1 cellular context compared by ENCODE assay signal in the genomic region with DNA sequence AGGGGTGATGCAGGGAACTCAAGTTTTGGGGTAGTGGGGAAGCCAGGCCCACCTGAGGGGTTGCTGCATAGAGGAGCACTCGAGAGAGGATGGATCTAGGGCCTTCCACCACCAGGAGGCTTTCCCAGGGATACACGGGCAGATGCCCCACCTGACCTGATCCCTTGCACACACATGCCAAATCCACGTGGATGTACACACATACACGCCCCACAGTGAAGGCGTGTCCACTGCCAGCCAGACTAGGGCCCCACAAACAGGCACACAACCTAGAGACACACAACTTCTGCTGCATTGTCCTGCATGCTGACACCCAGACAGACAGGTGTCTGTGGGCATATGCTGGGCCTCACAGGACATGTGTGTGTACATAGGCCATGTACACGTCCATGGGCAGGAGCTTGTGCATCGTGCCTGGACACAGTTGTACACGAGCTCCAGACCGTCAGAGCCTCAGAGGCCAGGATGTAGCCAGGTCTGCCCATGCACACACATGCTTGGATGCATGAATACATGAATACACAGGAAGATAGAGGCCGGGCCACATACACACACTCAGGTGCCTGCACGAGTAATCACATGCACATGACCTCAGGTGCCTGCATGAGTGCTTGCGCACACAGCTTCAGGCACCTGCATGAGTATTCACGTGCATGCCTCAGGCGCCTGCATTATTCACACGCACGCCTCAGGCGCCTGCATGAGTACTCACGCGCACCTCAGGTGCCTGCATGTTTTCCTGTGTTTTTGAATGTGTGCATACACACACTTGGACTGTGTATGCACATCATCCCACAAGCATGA.
TF ChIP-seq lines count a peak whose summit lies in the region.

No MANE protein-coding gene starts in this region.

TF ChIP-seq in HepG2, 621 proteins besides CTCF, POLR2A, EP300 and RAD21:
- peak; percentile 90 for TF ChIP-seq RBM22 (optimal IDR thresholded peaks at IDR 0.05; ENCODE audit: low read length)
- TF ChIP-seq, protein P1, sequence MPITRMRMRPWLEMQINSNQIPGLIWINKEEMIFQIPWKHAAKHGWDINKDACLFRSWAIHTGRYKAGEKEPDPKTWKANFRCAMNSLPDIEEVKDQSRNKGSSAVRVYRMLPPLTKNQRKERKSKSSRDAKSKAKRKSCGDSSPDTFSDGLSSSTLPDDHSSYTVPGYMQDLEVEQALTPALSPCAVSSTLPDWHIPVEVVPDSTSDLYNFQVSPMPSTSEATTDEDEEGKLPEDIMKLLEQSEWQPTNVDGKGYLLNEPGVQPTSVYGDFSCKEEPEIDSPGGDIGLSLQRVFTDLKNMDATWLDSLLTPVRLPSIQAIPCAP (CRISPR knock-in tag; IDR thresholded peaks at IDR 0.05; ENCODE audit: low read depth) = no peak
